In genomic region chr18:3246636-3247242, GRCh38 we compare ENCODE assay signal across 1 cellular context.
A peak's percentile ranks its signal among the peaks of the same experiment; 100 is the strongest.
TF ChIP-seq lines count a peak whose summit lies in the region.

No MANE protein-coding gene starts in this region.

TF ChIP-seq in GM12878, 131 proteins besides CTCF, POLR2A, EP300 and RAD21:
- TF ChIP-seq RUNX3 (IDR thresholded peaks at IDR 0.05; ENCODE audit: low read length) (no peak), TCF12 (IDR thresholded peaks at IDR 0.05; ENCODE audit: low read depth, low read length) (0 out of 2 replicates have a peak, but pooled peaks have one; percentile 10), SMAD1 (IDR thresholded peaks at IDR 0.05; ENCODE audit: low read depth, partially characterized antibody) (no peak), NKRF (conservative IDR thresholded peaks at IDR 0.05) (peak; percentile 50), SMARCA5 (IDR thresholded peaks at IDR 0.05) (peak; percentile 44), YY1 (IDR thresholded peaks at IDR 0.05; ENCODE audit: low read depth, low read length) (peak; percentile 6; the same call in 1 of the 2 replicates), PRDM15 (CRISPR knock-in tag; IDR thresholded peaks at IDR 0.05) (no peak), LARP7 (IDR thresholded peaks at IDR 0.05) (0 out of 2 replicates have a peak, but pooled peaks have one; percentile 18), CHD1 (IDR thresholded peaks at IDR 0.05; ENCODE audit: low read depth, low read length) (no peak), ZNF687 (IDR thresholded peaks at IDR 0.05) (peak; percentile 74), IKZF2 (IDR thresholded peaks at IDR 0.05) (no peak), ZNF24 (IDR thresholded peaks at IDR 0.05) (0 out of 2 replicates have a peak, but pooled peaks have one; percentile 9), RELA (IDR thresholded peaks at IDR 0.05; ENCODE audit: borderline replicate concordance, partially characterized antibody) (peak; percentile 16), BACH1 (IDR thresholded peaks at IDR 0.05; ENCODE audit: borderline replicate concordance) (peak; percentile 12; the same call in 1 of the 2 replicates), ZBED1 (IDR thresholded peaks at IDR 0.05; ENCODE audit: borderline replicate concordance) (peak; percentile 56; the same call in 1 of the 2 replicates), POLR2AphosphoS2 (IDR thresholded peaks at IDR 0.05; ENCODE audit: low read depth, low read length) (no peak; the same call in 1 of the 2 replicates)
- TF ChIP-seq, protein P1, sequence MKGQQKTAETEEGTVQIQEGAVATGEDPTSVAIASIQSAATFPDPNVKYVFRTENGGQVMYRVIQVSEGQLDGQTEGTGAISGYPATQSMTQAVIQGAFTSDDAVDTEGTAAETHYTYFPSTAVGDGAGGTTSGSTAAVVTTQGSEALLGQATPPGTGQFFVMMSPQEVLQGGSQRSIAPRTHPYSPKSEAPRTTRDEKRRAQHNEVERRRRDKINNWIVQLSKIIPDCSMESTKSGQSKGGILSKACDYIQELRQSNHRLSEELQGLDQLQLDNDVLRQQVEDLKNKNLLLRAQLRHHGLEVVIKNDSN (IDR thresholded peaks at IDR 0.05; ENCODE audit: borderline replicate concordance, extremely low read length, insufficient read depth, low read depth, low read length) = no peak
- TF ChIP-seq, protein P2, sequence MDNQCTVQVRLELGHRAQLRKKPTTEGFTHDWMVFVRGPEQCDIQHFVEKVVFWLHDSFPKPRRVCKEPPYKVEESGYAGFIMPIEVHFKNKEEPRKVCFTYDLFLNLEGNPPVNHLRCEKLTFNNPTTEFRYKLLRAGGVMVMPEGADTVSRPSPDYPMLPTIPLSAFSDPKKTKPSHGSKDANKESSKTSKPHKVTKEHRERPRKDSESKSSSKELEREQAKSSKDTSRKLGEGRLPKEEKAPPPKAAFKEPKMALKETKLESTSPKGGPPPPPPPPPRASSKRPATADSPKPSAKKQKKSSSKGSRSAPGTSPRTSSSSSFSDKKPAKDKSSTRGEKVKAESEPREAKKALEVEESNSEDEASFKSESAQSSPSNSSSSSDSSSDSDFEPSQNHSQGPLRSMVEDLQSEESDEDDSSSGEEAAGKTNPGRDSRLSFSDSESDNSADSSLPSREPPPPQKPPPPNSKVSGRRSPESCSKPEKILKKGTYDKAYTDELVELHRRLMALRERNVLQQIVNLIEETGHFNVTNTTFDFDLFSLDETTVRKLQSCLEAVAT (IDR thresholded peaks at IDR 0.05) = peak; percentile 63; the same call in 1 of the 2 replicates
- TF ChIP-seq, protein P3, sequence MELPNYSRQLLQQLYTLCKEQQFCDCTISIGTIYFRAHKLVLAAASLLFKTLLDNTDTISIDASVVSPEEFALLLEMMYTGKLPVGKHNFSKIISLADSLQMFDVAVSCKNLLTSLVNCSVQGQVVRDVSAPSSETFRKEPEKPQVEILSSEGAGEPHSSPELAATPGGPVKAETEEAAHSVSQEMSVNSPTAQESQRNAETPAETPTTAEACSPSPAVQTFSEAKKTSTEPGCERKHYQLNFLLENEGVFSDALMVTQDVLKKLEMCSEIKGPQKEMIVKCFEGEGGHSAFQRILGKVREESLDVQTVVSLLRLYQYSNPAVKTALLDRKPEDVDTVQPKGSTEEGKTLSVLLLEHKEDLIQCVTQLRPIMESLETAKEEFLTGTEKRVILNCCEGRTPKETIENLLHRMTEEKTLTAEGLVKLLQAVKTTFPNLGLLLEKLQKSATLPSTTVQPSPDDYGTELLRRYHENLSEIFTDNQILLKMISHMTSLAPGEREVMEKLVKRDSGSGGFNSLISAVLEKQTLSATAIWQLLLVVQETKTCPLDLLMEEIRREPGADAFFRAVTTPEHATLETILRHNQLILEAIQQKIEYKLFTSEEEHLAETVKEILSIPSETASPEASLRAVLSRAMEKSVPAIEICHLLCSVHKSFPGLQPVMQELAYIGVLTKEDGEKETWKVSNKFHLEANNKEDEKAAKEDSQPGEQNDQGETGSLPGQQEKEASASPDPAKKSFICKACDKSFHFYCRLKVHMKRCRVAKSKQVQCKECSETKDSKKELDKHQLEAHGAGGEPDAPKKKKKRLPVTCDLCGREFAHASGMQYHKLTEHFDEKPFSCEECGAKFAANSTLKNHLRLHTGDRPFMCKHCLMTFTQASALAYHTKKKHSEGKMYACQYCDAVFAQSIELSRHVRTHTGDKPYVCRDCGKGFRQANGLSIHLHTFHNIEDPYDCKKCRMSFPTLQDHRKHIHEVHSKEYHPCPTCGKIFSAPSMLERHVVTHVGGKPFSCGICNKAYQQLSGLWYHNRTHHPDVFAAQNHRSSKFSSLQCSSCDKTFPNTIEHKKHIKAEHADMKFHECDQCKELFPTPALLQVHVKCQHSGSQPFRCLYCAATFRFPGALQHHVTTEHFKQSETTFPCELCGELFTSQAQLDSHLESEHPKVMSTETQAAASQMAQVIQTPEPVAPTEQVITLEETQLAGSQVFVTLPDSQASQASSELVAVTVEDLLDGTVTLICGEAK (IDR thresholded peaks at IDR 0.05; ENCODE audit: borderline replicate concordance) = 0 out of 2 replicates have a peak, but pooled peaks have one; percentile 13
